9 cellular contexts compared by ENCODE assay signal in the genomic region with DNA sequence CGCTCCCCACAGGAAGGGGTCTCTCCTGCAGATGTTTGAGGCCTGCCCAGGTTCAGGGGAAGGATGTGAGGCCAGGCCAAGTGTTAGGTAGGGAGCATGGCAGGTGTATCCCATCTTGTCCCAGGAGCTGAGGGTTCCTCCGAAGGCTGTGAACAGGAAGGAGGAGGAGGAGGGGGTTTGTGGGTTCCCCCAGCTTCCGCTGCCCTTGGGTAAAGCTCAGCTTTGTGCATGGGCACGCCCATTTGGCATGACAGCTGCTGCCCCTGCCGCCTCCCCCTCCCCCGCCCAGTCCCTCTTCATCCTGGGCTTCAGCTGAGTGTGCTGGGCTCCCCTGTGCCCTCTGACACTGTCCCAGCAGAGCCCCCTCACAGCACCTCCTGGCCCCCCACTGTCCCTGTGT.
DNase-seq lines count a peak whose midpoint lies in the region; ATAC-seq and FAIRE-seq lines count a peak whose summit lies in the region.
"Had no signal": no experiment of that assay in that cellular context is flagged by ENCODE, and none has a peak within 500 bp of the region (broad histone marks: within the 10 kb centered on the region; RNA-seq: fewer than 3 reads in every experiment).

No MANE protein-coding gene starts in this region.

- ATAC-seq in stimulated activated naive B cell treated with anti-CD40 and anti-IgM and Interleukin-4, amounts not matched to agents 10 μg/mL and 1 μg/mL and 100 μg/mL, for 72 hours (replicated peaks) = peak; percentile 11 to 33
- ATAC-seq: Panc1 had no signal

- H3K4me3 Mint-ChIP-seq in activated naive CD4-positive, alpha-beta T cell treated with anti-CD3 and anti-CD28 coated beads, Interleukin-2, amount 50 U/mL, for 24 hours = peak overlapping the region; percentile 72
- peak overlapping the region in 1 of 2 donors; percentile 60 for H3K4me3 Mint-ChIP-seq in stimulated activated naive B cell treated with anti-CD40 and anti-IgM and Interleukin-4, amounts not matched to agents 10 μg/mL and 1 μg/mL and 100 μg/mL, for 72 hours

- DNase-seq in KBM-7 (peak; percentile 57), RPMI8226 (no peak), NCI-H510A treated with DMSO at 0.1 percent for 48 hours (lab: John Stamatoyannopoulos, UW) (no peak), HTR-8/SVneo (ENCODE audit: insufficient read length, low spot score) (no peak)
- DNase-seq in activated CD4-positive, alpha-beta T cell treated with anti-CD3 and anti-CD28 coated beads for 4 hours = peak; percentile 26 to 35
- no peak for DNase-seq in stimulated activated naive B cell treated with anti-CD40 and anti-IgM and Interleukin-4, amounts not matched to agents 10 μg/mL and 1 μg/mL and 100 μg/mL, for 72 hours
- DNase-seq: NCI-H187 treated with DMSO at 0.1 percent for 48 hours had no signal

- H3K27me3 Mint-ChIP-seq in activated naive CD4-positive, alpha-beta T cell treated with anti-CD3 and anti-CD28 coated beads, Interleukin-2, amount 50 U/mL, for 24 hours = no peaks in the 10 kb centered on the region
- H3K27me3 Mint-ChIP-seq in stimulated activated naive B cell treated with anti-CD40 and anti-IgM and Interleukin-4, amounts not matched to agents 10 μg/mL and 1 μg/mL and 100 μg/mL, for 72 hours = no peaks in the 10 kb centered on the region

- peaks cover 41% of the 10 kb centered on the region for H3K4me1 Mint-ChIP-seq in activated naive CD4-positive, alpha-beta T cell treated with anti-CD3 and anti-CD28 coated beads, Interleukin-2, amount 50 U/mL, for 24 hours
- H3K4me1 Mint-ChIP-seq in stimulated activated naive B cell treated with anti-CD40 and anti-IgM and Interleukin-4, amounts not matched to agents 10 μg/mL and 1 μg/mL and 100 μg/mL, for 72 hours = peaks cover 44 to 52% of the 10 kb centered on the region in 2 donors

- H3K27ac Mint-ChIP-seq in activated naive CD4-positive, alpha-beta T cell treated with anti-CD3 and anti-CD28 coated beads, Interleukin-2, amount 50 U/mL, for 24 hours = peak overlapping the region; percentile 55
- H3K27ac Mint-ChIP-seq in stimulated activated naive B cell treated with anti-CD40 and anti-IgM and Interleukin-4, amounts not matched to agents 10 μg/mL and 1 μg/mL and 100 μg/mL, for 72 hours = peak overlapping the region; percentile 98

- in situ Hi-C loops in KBM-7 (cut with MboI; ENCODE audit: low pct_unique_long_range_greater_than_20kb, low sequenced_read_pairs) = no loop called here

- H3K9me3 Mint-ChIP-seq in activated naive CD4-positive, alpha-beta T cell treated with anti-CD3 and anti-CD28 coated beads, Interleukin-2, amount 50 U/mL, for 24 hours = no peaks in the 10 kb centered on the region
- peaks cover 10 to 17% of the 10 kb centered on the region in 2 donors for H3K9me3 Mint-ChIP-seq in stimulated activated naive B cell treated with anti-CD40 and anti-IgM and Interleukin-4, amounts not matched to agents 10 μg/mL and 1 μg/mL and 100 μg/mL, for 72 hours

- no peak for FAIRE-seq in HTR-8/SVneo (lab: Jason Lieb, UNC)

- peaks cover 2% of the 10 kb centered on the region for H3K36me3 Mint-ChIP-seq in activated naive CD4-positive, alpha-beta T cell treated with anti-CD3 and anti-CD28 coated beads, Interleukin-2, amount 50 U/mL, for 24 hours
- H3K36me3 Mint-ChIP-seq in stimulated activated naive B cell treated with anti-CD40 and anti-IgM and Interleukin-4, amounts not matched to agents 10 μg/mL and 1 μg/mL and 100 μg/mL, for 72 hours = peaks cover 16 to 42% of the 10 kb centered on the region in 2 donors

Comparison
In these comparisons a context has a peak if more than half of its experiments do, and no peak if none do; other contexts are left out.
1. DNase-seq: peak in KBM-7 (single experiment) and activated CD4-positive, alpha-beta T cell treated with anti-CD3 and anti-CD28 coated beads for 4 hours (2 of 2); none in stimulated activated naive B cell treated with anti-CD40 and anti-IgM and Interleukin-4, amounts not matched to agents 10 μg/mL and 1 μg/mL and 100 μg/mL, for 72 hours (single experiment), RPMI8226 (single experiment), NCI-H510A treated with DMSO at 0.1 percent for 48 hours (single experiment) and HTR-8/SVneo (single experiment).